ENCODE assay signal across 24 cellular contexts in genomic region chr5:159765034-159765433, GRCh38.
A peak's percentile ranks its signal among the peaks of the same experiment; 100 is the strongest.
DNase-seq lines count a peak whose midpoint lies in the region; ATAC-seq and TF ChIP-seq lines count a peak whose summit lies in the region.
"Had no signal": no experiment of that assay in that cellular context is flagged by ENCODE, and none has a peak within 500 bp of the region (broad histone marks: within the 10 kb centered on the region; RNA-seq: fewer than 3 reads in every experiment).

No MANE protein-coding gene starts in this region.

- in situ Hi-C loops in GM23248 (cut with MboI), result no loop called here

- H3K9me2 ChIP-seq in GM23248 (ENCODE audit: insufficient read depth), result no peaks in the 10 kb centered on the region

- peaks cover 22% of the 10 kb centered on the region for H3K27me3 Mint-ChIP-seq in T-helper 2 cell treated with Interferon-gamma antibody and Interleukin-4, amounts not matched to agents 5 μg/mL and 100 μg/mL, for 36 hours (ENCODE audit: low read depth)
- H3K27me3 Mint-ChIP-seq: IgD-negative memory B cell had no signal

- no peak overlapping the region for H3K4me2 ChIP-seq in GM23248 (ENCODE audit: unreplicated experiment)
- H3K4me2 ChIP-seq in osteoblast (ENCODE audit: insufficient read depth, low read length), result peak overlapping the region; percentile 16

- H3K9me3 Mint-ChIP-seq in T-helper 2 cell treated with Interferon-gamma antibody and Interleukin-4, amounts not matched to agents 5 μg/mL and 100 μg/mL, for 36 hours, result no peaks in the 10 kb centered on the region
- H3K9me3 Mint-ChIP-seq: activated CD4-positive, alpha-beta memory T cell treated with anti-CD3 and anti-CD28 coated beads, Interleukin-2, amount 10 ng/mL, durations not matched to agents 7 days and 5 days; activated naive CD8-positive, alpha-beta T cell treated with anti-CD3 and anti-CD28 coated beads for 36 hours; IgD-negative memory B cell had no signal

- no peaks in the 10 kb centered on the region for H3K36me3 Mint-ChIP-seq in T-helper 2 cell treated with Interferon-gamma antibody and Interleukin-4, amounts not matched to agents 5 μg/mL and 100 μg/mL, for 36 hours (ENCODE audit: low read depth)
- H3K36me3 Mint-ChIP-seq: activated naive CD8-positive, alpha-beta T cell treated with anti-CD3 and anti-CD28 coated beads for 36 hours; CD4-positive, alpha-beta memory T cell had no signal

- H3K27me3 ChIP-seq in GM23248 (replicated peaks; ENCODE audit: insufficient read depth) (no peaks in the 10 kb centered on the region), osteoblast (ENCODE audit: insufficient read depth, low read length) (no peaks in the 10 kb centered on the region), MG63 (no peaks in the 10 kb centered on the region)
- H3K27me3 ChIP-seq: right atrium auricular region had no signal

- H3K4me3 ChIP-seq in GM23248 (no peak overlapping the region), osteoblast (ENCODE audit: insufficient read depth, low read length) (no peak overlapping the region), MG63 (no peak overlapping the region)
- H3K4me3 ChIP-seq: GM12878, right atrium auricular region had no signal

- 48 to 51% methylated on average over 6 of the region's 6 CpGs for WGBS in GM23248 (ENCODE audit: low coverage in 1 of 2, low lambda C conversion rate in 2 of 2, missing lambda C conversion rate in 2 of 2), 2 experiments

- H3K4me1 ChIP-seq in GM23248 (ENCODE audit: insufficient read depth) (peaks cover 29% of the 10 kb centered on the region), osteoblast (ENCODE audit: insufficient read depth, low read length) (peaks cover 15% of the 10 kb centered on the region)
- H3K4me1 ChIP-seq: parathyroid adenoma had no signal

- no peaks in the 10 kb centered on the region for H3K9me3 ChIP-seq in GM23248 (ENCODE audit: low read depth)
- no peaks in the 10 kb centered on the region for H3K9me3 ChIP-seq in osteoblast (ENCODE audit: low read depth, low read length)
- no peaks in the 10 kb centered on the region for H3K9me3 ChIP-seq in MG63
- H3K9me3 ChIP-seq: right atrium auricular region had no signal

- H3K27ac Mint-ChIP-seq in T-helper 2 cell treated with Interferon-gamma antibody and Interleukin-4, amounts not matched to agents 5 μg/mL and 100 μg/mL, for 36 hours, result no peak overlapping the region
- H3K27ac Mint-ChIP-seq: activated CD4-positive, alpha-beta memory T cell treated with anti-CD3 and anti-CD28 coated beads, Interleukin-2, amount 10 ng/mL, durations not matched to agents 7 days and 5 days; activated naive CD8-positive, alpha-beta T cell treated with anti-CD3 and anti-CD28 coated beads for 36 hours; CD4-positive, alpha-beta memory T cell; IgD-negative memory B cell had no signal

- H3K4me3 Mint-ChIP-seq in T-helper 2 cell treated with Interferon-gamma antibody and Interleukin-4, amounts not matched to agents 5 μg/mL and 100 μg/mL, for 36 hours, result no peak overlapping the region
- H3K4me3 Mint-ChIP-seq: activated CD4-positive, alpha-beta memory T cell treated with anti-CD3 and anti-CD28 coated beads, Interleukin-2, amount 10 ng/mL, durations not matched to agents 7 days and 5 days; activated naive CD8-positive, alpha-beta T cell treated with anti-CD3 and anti-CD28 coated beads for 36 hours; CD4-positive, alpha-beta memory T cell; IgD-negative memory B cell had no signal

- H3K36me3 ChIP-seq in GM23248 (ENCODE audit: low read depth) (no peaks in the 10 kb centered on the region), osteoblast (ENCODE audit: insufficient read depth, low read length) (no peaks in the 10 kb centered on the region), MG63 (no peaks in the 10 kb centered on the region)
- H3K36me3 ChIP-seq: right atrium auricular region had no signal

- no peak for TF ChIP-seq CTCF in AG09319 (IDR thresholded peaks at IDR 0.05; ENCODE audit: low read depth, low read length)
- no peak for TF ChIP-seq CTCF in osteoblast (IDR thresholded peaks at IDR 0.05; ENCODE audit: extremely low read depth, low read depth, low read length)

- DNase-seq in AG09319 (ENCODE audit: extremely low read depth, low read depth) (peak; percentile 53), GM23248 (peak; percentile 43), osteoblast (ENCODE audit: insufficient read length, low spot score, missing footprints) (no peak), NCI-H187 (lab: John Stamatoyannopoulos, UW) (no peak), MG63 (no peak)
- no peak for DNase-seq in T-helper 2 cell treated with Interferon-gamma antibody and Interleukin-4, amounts not matched to agents 5 μg/mL and 100 μg/mL, for 36 hours (ENCODE audit: low spot score)
- DNase-seq: activated effector memory CD4-positive, alpha-beta T cell treated with anti-CD3 and anti-CD28 coated beads, Interleukin-2, amount 50 U/mL, for 16 hours; activated naive CD8-positive, alpha-beta T cell treated with anti-CD3 and anti-CD28 coated beads for 36 hours; CD4-positive, alpha-beta memory T cell; glutamatergic neuron; NCI-H1105 treated with DMSO at 0.1 percent for 48 hours; NCI-H2029 treated with DMSO at 0.1 percent for 48 hours; NCI-H345; NCI-H748 treated with DMSO at 0.1 percent for 48 hours; stimulated activated CD4-positive, alpha-beta T cell treated with anti-CD3 and anti-CD28 coated beads, Interleukin-12 subunit alpha, Interleukin-12 subunit beta, amount 100 ng/mL, for 4 hours; stimulated activated CD4-positive, alpha-beta T cell treated with anti-CD3 and anti-CD28 coated beads, Interleukin-4, amount 100 ng/mL, for 1 hour had no signal

- H2AFZ ChIP-seq in GM23248, result 0 out of 2 replicates have a peak overlapping the region, but pooled peaks have one; percentile 11
- H2AFZ ChIP-seq in osteoblast (ENCODE audit: low read length), result no peak overlapping the region
- H2AFZ ChIP-seq: parathyroid adenoma had no signal

- H3K4me1 Mint-ChIP-seq in T-helper 2 cell treated with Interferon-gamma antibody and Interleukin-4, amounts not matched to agents 5 μg/mL and 100 μg/mL, for 36 hours (ENCODE audit: low read depth), result peaks cover 14% of the 10 kb centered on the region

- H4K20me1 ChIP-seq in GM23248 (ENCODE audit: insufficient read depth), result no peaks in the 10 kb centered on the region
- H4K20me1 ChIP-seq in osteoblast (ENCODE audit: insufficient read depth, low read length), result no peaks in the 10 kb centered on the region

- no peaks in the 10 kb centered on the region for H3K79me2 ChIP-seq in GM23248 (ENCODE audit: insufficient read depth)
- H3K79me2 ChIP-seq in osteoblast (ENCODE audit: insufficient read depth, low read length), result no peaks in the 10 kb centered on the region
- H3K79me2 ChIP-seq: parathyroid adenoma had no signal

- no peak for ATAC-seq in GM21529 (IDR thresholded peaks at IDR 0.05; ENCODE audit: unreplicated experiment)
- ATAC-seq: activated CD4-positive, CD25-positive, alpha-beta regulatory T cell treated with anti-CD3 and anti-CD28 coated beads, Interleukin-2, amount 50 U/mL, for 24 hours; GM12878 had no signal

- H3F3A ChIP-seq in GM23248 (ENCODE audit: insufficient read depth), result peaks cover 11% of the 10 kb centered on the region

- H3K27ac ChIP-seq in GM23248 (peak overlapping the region; percentile 36), cingulate gyrus (ENCODE audit: low read depth, low read length) (peak overlapping the region; percentile 47), osteoblast (ENCODE audit: low read depth, low read length) (peak overlapping the region; percentile 68)
- H3K27ac ChIP-seq: parathyroid adenoma had no signal

- no peak overlapping the region for H3K9ac ChIP-seq in GM23248
- H3K9ac ChIP-seq: parathyroid adenoma had no signal

Comparison
In these comparisons a context has a peak if more than half of its experiments do, and no peak if none do; other contexts are left out.
1. DNase-seq: peak in AG09319 (single experiment) and GM23248 (single experiment); none in osteoblast (single experiment), NCI-H187 (0 of 2), MG63 (single experiment) and T-helper 2 cell treated with Interferon-gamma antibody and Interleukin-4, amounts not matched to agents 5 μg/mL and 100 μg/mL, for 36 hours (single experiment).
2. Peak in every context shown above with its lines, with median percentiles within 50 percentile points of each other: H3K27ac ChIP-seq.